17 cellular contexts compared by ENCODE assay signal in genomic region chr5:54991446-54991845, GRCh38. TPM values are rescaled to one million over a fixed set of nuclear protein-coding genes. Genes with fewer than 3 reads are reported as not detected.
"Had no signal": no experiment of that assay in that cellular context is flagged by ENCODE, and none has a peak within 500 bp of the region (broad histone marks: within the 10 kb centered on the region; RNA-seq: fewer than 3 reads in every experiment).

No MANE protein-coding gene starts in this region.

- H3K27me3 Mint-ChIP-seq: activated CD4-positive, alpha-beta T cell treated with anti-CD3 and anti-CD28 coated beads for 36 hours; activated CD8-positive, alpha-beta T cell treated with anti-CD3 and anti-CD28 coated beads for 36 hours; central memory CD8-positive, alpha-beta T cell had no signal

- H3K4me3 Mint-ChIP-seq: activated CD4-positive, alpha-beta T cell treated with anti-CD3 and anti-CD28 coated beads for 36 hours; activated CD8-positive, alpha-beta T cell treated with anti-CD3 and anti-CD28 coated beads for 36 hours; activated naive CD8-positive, alpha-beta T cell; brain; central memory CD8-positive, alpha-beta T cell; T-helper 1 cell treated with Interleukin-12 subunit alpha and Interleukin-12 subunit beta and Interleukin-4 antibody, amounts not matched to agents 30 μg/mL and 1 μg/mL, for 36 hours had no signal

- H3K9me3 Mint-ChIP-seq: activated CD8-positive, alpha-beta T cell treated with anti-CD3 and anti-CD28 coated beads for 36 hours; brain had no signal

- H3K4me1 Mint-ChIP-seq: brain had no signal

- ATAC-seq: activated CD4-positive, alpha-beta T cell treated with anti-CD3 and anti-CD28 coated beads for 36 hours; activated CD8-positive, alpha-beta T cell treated with anti-CD3 and anti-CD28 coated beads for 36 hours; left ventricle myocardium superior; pancreas had no signal

- DNase-seq: activated CD4-positive, alpha-beta T cell treated with anti-CD3 and anti-CD28 coated beads for 36 hours; activated CD8-positive, alpha-beta memory T cell treated with anti-CD3 and anti-CD28 coated beads, Interleukin-2, amount 50 U/mL, for 48 hours; activated CD8-positive, alpha-beta T cell treated with anti-CD3 and anti-CD28 coated beads for 36 hours; activated gamma-delta T cell treated with Interleukin-2 at 50 U/mL for 16 hours; amygdala; effector CD4-positive, alpha-beta T cell; foreskin melanocyte; head of caudate nucleus; left ventricle myocardium superior; pancreas; stimulated activated CD4-positive, alpha-beta T cell treated with anti-CD3 and anti-CD28 coated beads, Interleukin-1b, Interleukin-23, amount 100 ng/mL, for 48 hours had no signal

- H3K4me3 ChIP-seq: coronary artery, pancreas had no signal

- H3K27ac Mint-ChIP-seq: activated CD4-positive, alpha-beta T cell treated with anti-CD3 and anti-CD28 coated beads for 36 hours; activated CD8-positive, alpha-beta T cell treated with anti-CD3 and anti-CD28 coated beads for 36 hours; activated naive CD8-positive, alpha-beta T cell; brain; T-helper 1 cell treated with Interleukin-12 subunit alpha and Interleukin-12 subunit beta and Interleukin-4 antibody, amounts not matched to agents 30 μg/mL and 1 μg/mL, for 36 hours had no signal

- H3K27ac ChIP-seq: coronary artery, pancreas had no signal

- H3K9me3 ChIP-seq: pancreas had no signal

- H3K27me3 ChIP-seq: pancreas had no signal

- H3K4me1 ChIP-seq: pancreas had no signal

- H3K36me3 Mint-ChIP-seq: activated naive CD8-positive, alpha-beta T cell; brain had no signal

- H3K36me3 ChIP-seq: pancreas had no signal

RNA-seq across cellular contexts. Expression of gene ESM1, which starts 6.1 kb away (rescaled TPM):
- total RNA-seq: activated CD4-positive, alpha-beta T cell treated with anti-CD3 and anti-CD28 coated beads for 36 hours; left ventricle myocardium superior; mesenteric fat pad had no signal

RNA-seq across cellular contexts. Expression of gene GZMK, which starts 32.6 kb away (rescaled TPM):
- total RNA-seq: activated CD4-positive, alpha-beta T cell treated with anti-CD3 and anti-CD28 coated beads for 36 hours had no signal
